Comparison of ENCODE assay signal across 9 cellular contexts in the genomic region with DNA sequence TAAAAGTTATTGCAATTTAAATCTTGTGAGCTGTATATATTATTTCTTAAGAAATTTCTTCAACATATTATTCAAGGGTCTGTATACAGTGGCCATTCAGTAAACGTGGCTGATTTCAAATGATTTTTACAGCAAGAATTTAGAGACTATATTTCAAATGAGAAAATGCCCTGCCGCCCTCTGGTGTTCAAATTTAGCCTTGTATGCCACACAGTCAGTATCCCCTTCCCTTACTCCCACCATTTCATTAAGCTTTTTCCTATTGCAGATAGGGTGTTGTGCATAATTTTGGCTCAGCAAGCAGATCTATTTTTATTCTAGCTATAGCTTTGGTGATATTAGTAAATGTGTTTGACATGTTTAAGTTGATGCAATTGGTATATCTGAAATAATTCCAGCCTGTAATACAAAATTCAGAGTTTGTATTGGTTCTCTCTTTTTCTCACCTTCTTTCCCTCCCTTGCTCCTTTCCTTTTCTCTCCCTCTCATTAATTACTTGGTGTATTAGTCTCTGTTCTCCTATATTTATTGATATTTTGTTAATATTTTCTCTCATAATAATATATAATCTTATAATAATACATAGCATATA. TPM values are rescaled to one million over a fixed set of nuclear protein-coding genes. Genes with fewer than 3 reads are reported as not detected.
DNase-seq lines count a peak whose midpoint lies in the region; ATAC-seq and TF ChIP-seq lines count a peak whose summit lies in the region.
"Had no signal": no experiment of that assay in that cellular context is flagged by ENCODE, and none has a peak within 500 bp of the region (broad histone marks: within the 10 kb centered on the region; RNA-seq: fewer than 3 reads in every experiment).

No MANE protein-coding gene starts in this region.

- H3K4me3 Mint-ChIP-seq in glutamatergic neuron (ENCODE audit: unreplicated experiment) (no peak overlapping the region), type B pancreatic cell (no peak overlapping the region)
- H3K4me3 Mint-ChIP-seq: IgD-negative memory B cell had no signal

- H3K27ac Mint-ChIP-seq in glutamatergic neuron (ENCODE audit: unreplicated experiment): no peak overlapping the region
- no peak overlapping the region for H3K27ac Mint-ChIP-seq in type B pancreatic cell
- H3K27ac Mint-ChIP-seq: IgD-negative memory B cell had no signal

- H3K27me3 Mint-ChIP-seq in glutamatergic neuron (ENCODE audit: unreplicated experiment) (no peaks in the 10 kb centered on the region), type B pancreatic cell (no peaks in the 10 kb centered on the region)

- TF ChIP-seq CTCF in HFF-Myc (IDR thresholded peaks at IDR 0.05; ENCODE audit: low read depth, low read length, missing control alignments): peak; percentile 60
- peak; percentile 63 for TF ChIP-seq CTCF in glutamatergic neuron (IDR thresholded peaks at IDR 0.05; ENCODE audit: partially characterized antibody, unreplicated experiment)
- TF ChIP-seq CTCF in type B pancreatic cell (conservative IDR thresholded peaks at IDR 0.05): peak; percentile 84

- ATAC-seq in GM18909 (IDR thresholded peaks at IDR 0.05; ENCODE audit: poor library complexity, unreplicated experiment) (no peak), HG03342 (IDR thresholded peaks at IDR 0.05; ENCODE audit: unreplicated experiment) (no peak)

- H3K4me1 Mint-ChIP-seq in glutamatergic neuron (ENCODE audit: low read depth, unreplicated experiment) (no peaks in the 10 kb centered on the region), type B pancreatic cell (ENCODE audit: unreplicated experiment) (no peaks in the 10 kb centered on the region)
- H3K4me1 Mint-ChIP-seq: IgD-negative memory B cell had no signal

- DNase-seq in COLO829 (ENCODE audit: low spot score): peak; percentile 3
- no peak for DNase-seq in HFF-Myc (ENCODE audit: extremely low read depth, low read depth)
- peak; percentile 24 to 31 for DNase-seq in SHP77 (lab: John Stamatoyannopoulos, UW)
- DNase-seq in glutamatergic neuron: peak; percentile 47
- no peak for DNase-seq in type B pancreatic cell (ENCODE audit: extremely low spot score, unreplicated experiment)
- DNase-seq in activated CD8-positive, alpha-beta memory T cell treated with anti-CD3 and anti-CD28 coated beads for 24 hours: no peak

- H3K4me3 ChIP-seq in HFF-Myc (replicated peaks; ENCODE audit: low read depth, low read length): no peak overlapping the region

- H3K36me3 Mint-ChIP-seq in glutamatergic neuron (ENCODE audit: unreplicated experiment) (no peaks in the 10 kb centered on the region), type B pancreatic cell (no peaks in the 10 kb centered on the region)

- no peaks in the 10 kb centered on the region for H3K9me3 Mint-ChIP-seq in glutamatergic neuron (ENCODE audit: unreplicated experiment)
- no peaks in the 10 kb centered on the region for H3K9me3 Mint-ChIP-seq in type B pancreatic cell
- H3K9me3 Mint-ChIP-seq: IgD-negative memory B cell had no signal

RNA-seq across cellular contexts. Expression of gene SCN7A, which starts 22.8 kb away (rescaled TPM):
- 0.32 TPM for total RNA-seq in glutamatergic neuron (ENCODE audit: unreplicated experiment)
- 1.8 and 2.8 TPM in 2 replicates for total RNA-seq in type B pancreatic cell (ENCODE audit: low replicate concordance)

Comparison
In these comparisons a context has a peak if more than half of its experiments do, and no peak if none do; other contexts are left out.
1. DNase-seq: peak in COLO829 (single experiment), SHP77 (2 of 2) and glutamatergic neuron (single experiment); none in HFF-Myc (single experiment), type B pancreatic cell (single experiment) and activated CD8-positive, alpha-beta memory T cell treated with anti-CD3 and anti-CD28 coated beads for 24 hours (single experiment).
2. Peak in every context shown above with its lines, with median percentiles within 50 percentile points of each other: CTCF ChIP-seq.